ENCODE assay signal across 10 cellular contexts in the genomic region with DNA sequence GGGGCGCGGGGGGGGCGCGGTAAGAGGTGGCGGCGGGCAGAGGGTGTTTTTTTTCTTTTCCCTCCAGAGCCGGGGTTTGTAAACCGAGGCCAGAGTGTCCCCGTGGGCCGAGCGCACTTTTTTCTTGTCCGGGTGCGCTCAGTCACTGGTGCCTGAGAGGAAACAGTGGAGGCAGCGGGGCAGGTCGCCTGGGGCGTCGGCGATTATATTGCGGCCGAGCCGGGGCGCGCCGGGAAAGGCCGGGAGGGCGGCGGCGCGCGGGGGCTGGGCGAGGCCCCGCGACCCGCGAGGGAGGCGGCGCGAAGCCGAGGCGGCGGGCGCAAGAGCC. TPM values are rescaled to one million over a fixed set of nuclear protein-coding genes. Genes with fewer than 3 reads are reported as not detected.
DNase-seq lines count a peak whose midpoint lies in the region; ATAC-seq and TF ChIP-seq lines count a peak whose summit lies in the region.
"Had no signal": no experiment of that assay in that cellular context is flagged by ENCODE, and none has a peak within 500 bp of the region (broad histone marks: within the 10 kb centered on the region; RNA-seq: fewer than 3 reads in every experiment).

No MANE protein-coding gene starts in this region.

- no peaks in the 10 kb centered on the region for H3K9me3 ChIP-seq in cardiac muscle cell (ENCODE audit: low read depth)
- no peaks in the 10 kb centered on the region for H3K9me3 ChIP-seq in body of pancreas
- H3K9me3 ChIP-seq in mucosa of descending colon = no peaks in the 10 kb centered on the region

- H3K27ac ChIP-seq in cardiac muscle cell (no peak overlapping the region), body of pancreas (peak overlapping the region in 1 of 4 donors; percentile 55), urinary bladder (ENCODE audit: low read depth) (peak overlapping the region; percentile 79)

- H3K4me3 ChIP-seq in cardiac muscle cell (peak overlapping the region; percentile 35), body of pancreas (no peak overlapping the region), mucosa of descending colon (peak overlapping the region; percentile 36), urinary bladder (ENCODE audit: low read depth, low read length) (peak overlapping the region; percentile 59)

- intact Hi-C loops in Right ventricle myocardium inferior (cut with DNase I) = loop anchor here (5.0 kb wide), 3 partner anchors 423 to 683 kb away; no protein-coding TSS in a partner anchor
- intact Hi-C loops in body of pancreas (cut with DNase I) = loop anchor here (5.0 to 10.0 kb wide), 2 partner anchors 513 to 685 kb away; no protein-coding TSS in a partner anchor
- intact Hi-C loops in mucosa of descending colon (cut with DNase I, micrococcal nuclease) = loop anchor here (5.0 to 10.0 kb wide), 4 partner anchors 508 to 1015 kb away; no protein-coding TSS in a partner anchor

- WGBS in body of pancreas, 2 donors = 4 to 13% methylated on average over 3 to 38 of the region's 42 CpGs
- under 1% methylated on average over 42 of the region's 42 CpGs for WGBS in urinary bladder

- no peak for TF ChIP-seq CTCF in cardiac muscle cell (IDR thresholded peaks at IDR 0.05; ENCODE audit: low read depth, low read length)
- TF ChIP-seq CTCF in body of pancreas (IDR thresholded peaks at IDR 0.05) = no peak
- TF ChIP-seq CTCF in mucosa of descending colon (IDR thresholded peaks at IDR 0.05) = no peak

- DNase-seq in cardiac muscle cell (ENCODE audit: low read depth in 1 of 2, low spot score in 1 of 2) (no peak), Right ventricle myocardium inferior (ENCODE audit: missing footprints) (no peak), body of pancreas (no peak), mucosa of descending colon (peak in 2 of 3 donors; percentile 55 to 60), 8988T (no peak)
- no peak for DNase-seq in NK-92 treated with Interleukin-12 subunit alpha and Interleukin-12 subunit beta, amount 100 ng/mL, for 24 hours (lab: John Stamatoyannopoulos, UW)

- no peaks in the 10 kb centered on the region for H3K36me3 ChIP-seq in cardiac muscle cell
- no peaks in the 10 kb centered on the region for H3K36me3 ChIP-seq in body of pancreas (replicated peaks in 1 of 2; ENCODE audit: insufficient read depth in 1 of 2, low read depth in 2 of 2)
- no peaks in the 10 kb centered on the region for H3K36me3 ChIP-seq in mucosa of descending colon (ENCODE audit: low read depth)
- no peaks in the 10 kb centered on the region for H3K36me3 ChIP-seq in urinary bladder (ENCODE audit: insufficient read depth)

- no peak for ATAC-seq in Right ventricle myocardium inferior
- peak; percentile 47 for ATAC-seq in body of pancreas
- peak; percentile 57 for ATAC-seq in mucosa of descending colon
- ATAC-seq in HG02759 (IDR thresholded peaks at IDR 0.05; ENCODE audit: unreplicated experiment) = no peak

- no peak for TF ChIP-seq POLR2A in body of pancreas (IDR thresholded peaks at IDR 0.05)

- no peaks in the 10 kb centered on the region for H3K4me1 ChIP-seq in cardiac muscle cell (ENCODE audit: low read depth)
- peaks cover 10% of the 10 kb centered on the region for H3K4me1 ChIP-seq in body of pancreas
- peaks cover 17% of the 10 kb centered on the region for H3K4me1 ChIP-seq in mucosa of descending colon (ENCODE audit: low read depth)
- H3K4me1 ChIP-seq in urinary bladder (ENCODE audit: insufficient read depth) = peaks cover 6% of the 10 kb centered on the region

- H3K27me3 ChIP-seq in cardiac muscle cell = peaks cover 100% of the 10 kb centered on the region
- H3K27me3 ChIP-seq in body of pancreas = peaks cover 0 to 73% of the 10 kb centered on the region in 2 donors

RNA-seq across cellular contexts. Expression of gene HOXD8, which starts 0.3 kb away (rescaled TPM):
- total RNA-seq in cardiac muscle cell = not detected in 2 replicates
- not detected in 2 replicates for polyA plus RNA-seq in cardiac muscle cell
- total RNA-seq in Right ventricle myocardium inferior = 0.16 TPM
- 1 to 10 TPM; 2.6 to 3.1 TPM for total RNA-seq in body of pancreas
- total RNA-seq in mucosa of descending colon = 10 to 100 TPM in 1 of 3 donors, 1 to 10 TPM in 2; 4.9 to 13.8 (median 5.6) TPM
- 12.3 TPM for total RNA-seq in urinary bladder
- polyA plus RNA-seq in urinary bladder = 7.0 TPM
- total RNA-seq: CD4-positive, CD25-positive, alpha-beta regulatory T cell; fibroblast of lung had no signal
- polyA plus RNA-seq: CD4-positive, CD25-positive, alpha-beta regulatory T cell; fibroblast of lung had no signal

RNA-seq across cellular contexts. Expression of gene HOXD9, which starts 7.3 kb away (rescaled TPM):
- total RNA-seq in cardiac muscle cell (not detected in 2 replicates), Right ventricle myocardium inferior (not detected), body of pancreas (1 to 10 TPM in 1 of 2 donors, under 1 TPM in 1; 0.33 to 1.6 TPM), mucosa of descending colon (1 to 10 TPM; 2.1 to 5.6 (median 2.2) TPM), urinary bladder (2.9 TPM)
- polyA plus RNA-seq in cardiac muscle cell (not detected in 2 replicates), urinary bladder (5.6 TPM)
- total RNA-seq: CD4-positive, CD25-positive, alpha-beta regulatory T cell; fibroblast of lung had no signal
- polyA plus RNA-seq: CD4-positive, CD25-positive, alpha-beta regulatory T cell; fibroblast of lung had no signal

RNA-seq across cellular contexts. Expression of gene HOXD10, which starts 13.2 kb away (rescaled TPM):
- total RNA-seq in cardiac muscle cell = not detected in 2 replicates
- not detected in 2 replicates for polyA plus RNA-seq in cardiac muscle cell
- not detected for total RNA-seq in Right ventricle myocardium inferior
- total RNA-seq in body of pancreas = under 1 TPM in 1 of 2 donors, not detected in 1; 0.26 TPM
- 1 to 10 TPM; 1.8 to 4.1 (median 3.0) TPM for total RNA-seq in mucosa of descending colon
- 14.1 TPM for total RNA-seq in urinary bladder
- polyA plus RNA-seq in urinary bladder = 4.1 TPM
- total RNA-seq: CD4-positive, CD25-positive, alpha-beta regulatory T cell; fibroblast of lung had no signal
- polyA plus RNA-seq: CD4-positive, CD25-positive, alpha-beta regulatory T cell; fibroblast of lung had no signal

RNA-seq across cellular contexts. Expression of gene HOXD4, which starts 21.6 kb away (rescaled TPM):
- not detected in 2 replicates for total RNA-seq in cardiac muscle cell
- not detected in 2 replicates for polyA plus RNA-seq in cardiac muscle cell
- not detected for total RNA-seq in Right ventricle myocardium inferior
- under 1 TPM in 1 of 2 donors, not detected in 1; 0.78 TPM for total RNA-seq in body of pancreas
- 1 to 10 TPM; 4.7 to 6.5 (median 5.9) TPM for total RNA-seq in mucosa of descending colon
- 4.0 TPM for total RNA-seq in urinary bladder
- polyA plus RNA-seq in urinary bladder = 2.0 TPM
- total RNA-seq: CD4-positive, CD25-positive, alpha-beta regulatory T cell; fibroblast of lung had no signal
- polyA plus RNA-seq: CD4-positive, CD25-positive, alpha-beta regulatory T cell; fibroblast of lung had no signal

RNA-seq across cellular contexts. Expression of gene HOXD11, which starts 22.7 kb away (rescaled TPM):
- not detected in 2 replicates for total RNA-seq in cardiac muscle cell
- polyA plus RNA-seq in cardiac muscle cell = not detected in 2 replicates
- not detected for total RNA-seq in Right ventricle myocardium inferior
- not detected for total RNA-seq in body of pancreas
- 1 to 10 TPM; 1.2 to 2.1 (median 2.1) TPM for total RNA-seq in mucosa of descending colon
- total RNA-seq in urinary bladder = 6.0 TPM
- 3.3 TPM for polyA plus RNA-seq in urinary bladder
- total RNA-seq: CD4-positive, CD25-positive, alpha-beta regulatory T cell; fibroblast of lung had no signal
- polyA plus RNA-seq: CD4-positive, CD25-positive, alpha-beta regulatory T cell; fibroblast of lung had no signal

Comparison
In these comparisons a context has a peak if more than half of its experiments do, and no peak if none do; other contexts are left out.
1. DNase-seq: peak in mucosa of descending colon (2 of 3); none in cardiac muscle cell (0 of 2), Right ventricle myocardium inferior (single experiment), body of pancreas (0 of 4), 8988T (single experiment) and NK-92 treated with Interleukin-12 subunit alpha and Interleukin-12 subunit beta, amount 100 ng/mL, for 24 hours (single experiment).
2. H3K4me3 ChIP-seq: peak in cardiac muscle cell (single experiment), mucosa of descending colon (single experiment) and urinary bladder (single experiment); none in body of pancreas (0 of 2).
3. ATAC-seq: peak in body of pancreas (single experiment) and mucosa of descending colon (single experiment); none in Right ventricle myocardium inferior (single experiment) and HG02759 (single experiment).